33 cellular contexts compared by ENCODE assay signal in genomic region chr9:126235844-126236243, GRCh38.
"Had no signal": no experiment of that assay in that cellular context is flagged by ENCODE, and none has a peak within 500 bp of the region (broad histone marks: within the 10 kb centered on the region; RNA-seq: fewer than 3 reads in every experiment).

No MANE protein-coding gene starts in this region.

- H3K4me3 ChIP-seq: ascending aorta, cardiac muscle cell, SJCRH30, SK-N-MC had no signal

- H3K27ac Mint-ChIP-seq: activated CD4-positive, alpha-beta T cell treated with anti-CD3 and anti-CD28 coated beads, Interleukin-2, amount 10 ng/mL, durations not matched to agents 7 days and 5 days; activated CD8-positive, alpha-beta T cell treated with anti-CD3 and anti-CD28 coated beads, Interleukin-2, amount 10 ng/mL, durations not matched to agents 7 days and 5 days; activated naive CD4-positive, alpha-beta T cell treated with anti-CD3 and anti-CD28 coated beads, Interleukin-2, amount 50 U/mL, for 24 hours; activated naive CD8-positive, alpha-beta T cell treated with anti-CD3 and anti-CD28 coated beads, Interleukin-2, amount 10 ng/mL, durations not matched to agents 7 days and 5 days; activated T-cell treated with anti-CD3 and anti-CD28 coated beads, Interleukin-2, amount 50 U/mL, for 24 hours; activated T-helper 2 cell treated with anti-CD3 and anti-CD28 coated beads, Interferon-gamma antibody, Interleukin-2, Interleukin-4, amounts not matched to agents 10 μg/mL and 5 μg/mL and 100 μg/mL, durations not matched to agents 14 hours and 24 hours and 36 hours; T-cell had no signal

- H3K4me1 Mint-ChIP-seq: activated CD4-positive, alpha-beta T cell treated with anti-CD3 and anti-CD28 coated beads, Interleukin-2, amount 10 ng/mL, durations not matched to agents 7 days and 5 days; activated naive CD4-positive, alpha-beta T cell treated with anti-CD3 and anti-CD28 coated beads, Interleukin-2, amount 50 U/mL, for 24 hours; activated naive CD8-positive, alpha-beta T cell treated with anti-CD3 and anti-CD28 coated beads, Interleukin-2, amount 10 ng/mL, durations not matched to agents 7 days and 5 days; central memory CD8-positive, alpha-beta T cell; T-cell had no signal

- H3K4me1 ChIP-seq: ascending aorta had no signal

- H3K36me3 ChIP-seq: ascending aorta, cardiac muscle cell, SJCRH30 had no signal

- H3K9me3 ChIP-seq: ascending aorta, SJCRH30 had no signal

- H3K27me3 ChIP-seq: ascending aorta, cardiac muscle cell, SJCRH30 had no signal

- DNase-seq: activated CD4-positive, alpha-beta T cell treated with anti-CD3 and anti-CD28 coated beads for 1 hour; activated CD4-positive, alpha-beta T cell treated with anti-CD3 and anti-CD28 coated beads, Interleukin-2, amount 10 ng/mL, durations not matched to agents 7 days and 5 days; activated CD4-positive, alpha-beta T cell treated with anti-CD3 and anti-CD28 coated beads, Interleukin-2, amount 50 U/mL, for 48 hours; activated CD4-positive, CD25-positive, alpha-beta regulatory T cell; activated CD8-positive, alpha-beta T cell treated with anti-CD3 and anti-CD28 coated beads, Interleukin-2, amount 10 ng/mL, durations not matched to agents 7 days and 5 days; activated gamma-delta T cell; activated naive CD4-positive, alpha-beta T cell treated with Interleukin-2 at 50 U/mL for 16 hours; activated naive CD8-positive, alpha-beta T cell treated with anti-CD3 and anti-CD28 coated beads, Interleukin-2, amount 10 ng/mL, durations not matched to agents 7 days and 5 days; activated T-cell treated with anti-CD3 and anti-CD28 coated beads, Interleukin-2, amount 50 U/mL, for 24 hours; amygdala; Kasumi-1; KG1; MM.1S; MV-4-11; NCI-H1092; NCI-H1436 treated with DMSO at 0.1 percent for 48 hours; NCI-H1694 treated with DMSO at 0.1 percent for 48 hours; NCI-H2029; NCI-H446; NCI-H510A treated with DMSO at 0.1 percent for 48 hours; SHP77; SJCRH30; T-cell; T-helper 2 cell; T-helper 9 cell had no signal

- ATAC-seq: activated CD8-positive, alpha-beta T cell treated with anti-CD3 and anti-CD28 coated beads, Interleukin-2, amount 10 ng/mL, durations not matched to agents 7 days and 5 days; Panc1; T-cell had no signal

- H3K9me3 Mint-ChIP-seq: activated CD4-positive, alpha-beta T cell treated with anti-CD3 and anti-CD28 coated beads, Interleukin-2, amount 10 ng/mL, durations not matched to agents 7 days and 5 days; activated naive CD4-positive, alpha-beta T cell treated with anti-CD3 and anti-CD28 coated beads, Interleukin-2, amount 50 U/mL, for 24 hours; activated naive CD8-positive, alpha-beta T cell treated with anti-CD3 and anti-CD28 coated beads, Interleukin-2, amount 10 ng/mL, durations not matched to agents 7 days and 5 days; activated T-cell treated with anti-CD3 and anti-CD28 coated beads, Interleukin-2, amount 50 U/mL, for 24 hours; activated T-helper 2 cell treated with anti-CD3 and anti-CD28 coated beads, Interferon-gamma antibody, Interleukin-2, Interleukin-4, amounts not matched to agents 10 μg/mL and 5 μg/mL and 100 μg/mL, durations not matched to agents 14 hours and 24 hours and 36 hours; central memory CD8-positive, alpha-beta T cell; T-cell had no signal

- H3K4me3 Mint-ChIP-seq: activated CD4-positive, alpha-beta T cell treated with anti-CD3 and anti-CD28 coated beads, Interleukin-2, amount 10 ng/mL, durations not matched to agents 7 days and 5 days; activated CD8-positive, alpha-beta T cell treated with anti-CD3 and anti-CD28 coated beads, Interleukin-2, amount 10 ng/mL, durations not matched to agents 7 days and 5 days; activated naive CD4-positive, alpha-beta T cell treated with anti-CD3 and anti-CD28 coated beads, Interleukin-2, amount 50 U/mL, for 24 hours; activated naive CD8-positive, alpha-beta T cell treated with anti-CD3 and anti-CD28 coated beads, Interleukin-2, amount 10 ng/mL, durations not matched to agents 7 days and 5 days; activated T-cell treated with anti-CD3 and anti-CD28 coated beads, Interleukin-2, amount 50 U/mL, for 24 hours; central memory CD8-positive, alpha-beta T cell; T-cell had no signal

- H3K27ac ChIP-seq: ascending aorta, cardiac muscle cell, SJCRH30, SK-N-MC, VCaP had no signal

- H3K36me3 Mint-ChIP-seq: activated naive CD4-positive, alpha-beta T cell treated with anti-CD3 and anti-CD28 coated beads, Interleukin-2, amount 50 U/mL, for 24 hours; activated naive CD8-positive, alpha-beta T cell treated with anti-CD3 and anti-CD28 coated beads, Interleukin-2, amount 10 ng/mL, durations not matched to agents 7 days and 5 days; T-cell had no signal
